Comparison of ENCODE assay signal across 36 cellular contexts in genomic region chr3:96069065-96069464, GRCh38.
"Had no signal": no experiment of that assay in that cellular context is flagged by ENCODE, and none has a peak within 500 bp of the region (broad histone marks: within the 10 kb centered on the region; RNA-seq: fewer than 3 reads in every experiment).

No MANE protein-coding gene starts in this region.

- H3K27ac ChIP-seq: adrenal gland, ascending aorta, cardiac muscle cell, VCaP had no signal

- H3K4me1 Mint-ChIP-seq: activated B cell treated with CpG ODN at 0.5 μM for 24 hours; activated CD4-positive, alpha-beta T cell treated with anti-CD3 and anti-CD28 coated beads, Interleukin-2, amount 10 ng/mL, durations not matched to agents 24 days and 14 days; activated naive CD8-positive, alpha-beta T cell treated with anti-CD3 and anti-CD28 coated beads for 36 hours; activated T-helper 17 cell treated with anti-CD3 and anti-CD28 coated beads, Interleukin-2, amount 50 U/mL, for 72 hours; brain; central memory CD8-positive, alpha-beta T cell had no signal

- H3K27ac Mint-ChIP-seq: activated B cell treated with CpG ODN at 0.5 μM for 24 hours; activated CD4-positive, alpha-beta memory T cell treated with anti-CD3 and anti-CD28 coated beads for 36 hours; activated CD4-positive, alpha-beta T cell treated with anti-CD3 and anti-CD28 coated beads, Interleukin-2, amount 10 ng/mL, durations not matched to agents 24 days and 14 days; activated CD8-positive, alpha-beta T cell treated with anti-CD3 and anti-CD28 coated beads for 36 hours; activated naive CD4-positive, alpha-beta T cell treated with anti-CD3 and anti-CD28 coated beads for 36 hours; activated naive CD4-positive, alpha-beta T cell treated with anti-CD3 and anti-CD28 coated beads, Interleukin-2, amount 50 U/mL, for 72 hours; activated naive CD8-positive, alpha-beta T cell treated with anti-CD3 and anti-CD28 coated beads for 36 hours; activated T-cell treated with anti-CD3 and anti-CD28 coated beads, Interleukin-2, amount 50 U/mL, for 72 hours; activated T-helper 1 cell treated with anti-CD3 and anti-CD28 coated beads, Interleukin-12 subunit alpha, Interleukin-12 subunit beta, Interleukin-2, Interleukin-4 antibody, amounts not matched to agents 30 ng/mL and 10 ng/mL and 1 ng/mL, durations not matched to agents 14 hours and 24 hours and 36 hours; activated T-helper 17 cell treated with anti-CD3 and anti-CD28 coated beads, Interleukin-2, amount 50 U/mL, for 72 hours; brain; T-helper 1 cell treated with Interleukin-12 subunit alpha and Interleukin-12 subunit beta and Interleukin-4 antibody, amounts not matched to agents 30 μg/mL and 1 μg/mL, for 36 hours; T-helper 2 cell treated with Interferon-gamma antibody and Interleukin-4, amounts not matched to agents 5 μg/mL and 100 μg/mL, for 36 hours had no signal

- H3K4me3 ChIP-seq: adrenal gland, ascending aorta, cardiac muscle cell had no signal

- H3K36me3 ChIP-seq: adrenal gland, ascending aorta, cardiac muscle cell had no signal

- DNase-seq: activated B cell treated with CpG ODN at 0.5 μM for 24 hours; activated CD4-positive, alpha-beta memory T cell treated with anti-CD3 and anti-CD28 coated beads for 36 hours; activated CD4-positive, alpha-beta T cell treated with anti-CD3 and anti-CD28 coated beads for 4 hours; activated CD4-positive, alpha-beta T cell treated with anti-CD3 and anti-CD28 coated beads, Interleukin-2, amount 10 ng/mL, durations not matched to agents 24 days and 14 days; activated CD4-positive, alpha-beta T cell treated with anti-CD3 and anti-CD28 coated beads, Interleukin-2, amount 50 U/mL, for 1 hour; activated CD4-positive, alpha-beta T cell treated with anti-CD3 and anti-CD28 coated beads, Interleukin-2, amount 50 U/mL, for 4 hours; activated CD4-positive, CD25-positive, alpha-beta regulatory T cell treated with anti-CD3 and anti-CD28 coated beads, Interleukin-2, amount 50 U/mL, for 72 hours; activated CD8-positive, alpha-beta memory T cell treated with anti-CD3 and anti-CD28 coated beads, Interleukin-2, amount 50 U/mL, for 4 hours; activated CD8-positive, alpha-beta T cell treated with anti-CD3 and anti-CD28 coated beads for 36 hours; activated effector memory CD4-positive, alpha-beta T cell treated with anti-CD3 and anti-CD28 coated beads, Interleukin-2, amount 50 U/mL, for 16 hours; activated gamma-delta T cell treated with Interleukin-2 at 50 U/mL for 16 hours; activated naive CD4-positive, alpha-beta T cell; activated naive CD4-positive, alpha-beta T cell treated with anti-CD3 and anti-CD28 coated beads for 36 hours; activated naive CD4-positive, alpha-beta T cell treated with anti-CD3 and anti-CD28 coated beads, Interleukin-2, amount 50 U/mL, for 16 hours; activated naive CD8-positive, alpha-beta T cell treated with anti-CD3 and anti-CD28 coated beads for 36 hours; activated T-cell treated with anti-CD3 and anti-CD28 coated beads for 4 hours; activated T-cell treated with anti-CD3 and anti-CD28 coated beads, Interleukin-2, amount 50 U/mL, for 1 hour; activated T-cell treated with anti-CD3 and anti-CD28 coated beads, Interleukin-2, amount 50 U/mL, for 4 hours; activated T-cell treated with anti-CD3 and anti-CD28 coated beads, Interleukin-2, amount 50 U/mL, for 72 hours; adrenal gland; amniotic stem cell; caudate nucleus; cerebellar nuclear complex; T-helper 1 cell; T-helper 2 cell; T-helper 9 cell had no signal

- H3K4me1 ChIP-seq: adrenal gland, ascending aorta had no signal

- H3K36me3 Mint-ChIP-seq: activated CD4-positive, alpha-beta memory T cell treated with anti-CD3 and anti-CD28 coated beads for 36 hours; activated naive CD8-positive, alpha-beta T cell treated with anti-CD3 and anti-CD28 coated beads for 36 hours; brain had no signal

- H3K27me3 ChIP-seq: adrenal gland, ascending aorta, cardiac muscle cell had no signal

- ATAC-seq: activated CD8-positive, alpha-beta T cell treated with anti-CD3 and anti-CD28 coated beads for 36 hours; activated naive CD4-positive, alpha-beta T cell treated with anti-CD3 and anti-CD28 coated beads, Interleukin-2, amount 50 U/mL, for 72 hours; activated T-cell treated with anti-CD3 and anti-CD28 coated beads, Interleukin-2, amount 50 U/mL, for 4 hours; activated T-cell treated with anti-CD3 and anti-CD28 coated beads, Interleukin-2, amount 50 U/mL, for 72 hours; activated T-helper 17 cell treated with anti-CD3 and anti-CD28 coated beads, Interleukin-2, amount 50 U/mL, for 72 hours had no signal

- H3K9me3 Mint-ChIP-seq: activated T-helper 17 cell treated with anti-CD3 and anti-CD28 coated beads, Interleukin-2, amount 50 U/mL, for 72 hours had no signal

- H3K4me3 Mint-ChIP-seq: activated B cell treated with CpG ODN at 0.5 μM for 24 hours; activated CD4-positive, alpha-beta memory T cell treated with anti-CD3 and anti-CD28 coated beads for 36 hours; activated CD4-positive, alpha-beta T cell treated with anti-CD3 and anti-CD28 coated beads, Interleukin-2, amount 10 ng/mL, durations not matched to agents 24 days and 14 days; activated CD8-positive, alpha-beta T cell treated with anti-CD3 and anti-CD28 coated beads for 36 hours; activated naive CD4-positive, alpha-beta T cell treated with anti-CD3 and anti-CD28 coated beads for 36 hours; activated naive CD8-positive, alpha-beta T cell treated with anti-CD3 and anti-CD28 coated beads for 36 hours; activated T-cell treated with anti-CD3 and anti-CD28 coated beads, Interleukin-2, amount 50 U/mL, for 4 hours; activated T-cell treated with anti-CD3 and anti-CD28 coated beads, Interleukin-2, amount 50 U/mL, for 72 hours; activated T-helper 1 cell treated with anti-CD3 and anti-CD28 coated beads, Interleukin-12 subunit alpha, Interleukin-12 subunit beta, Interleukin-2, Interleukin-4 antibody, amounts not matched to agents 30 ng/mL and 10 ng/mL and 1 ng/mL, durations not matched to agents 14 hours and 24 hours and 36 hours; activated T-helper 17 cell treated with anti-CD3 and anti-CD28 coated beads, Interleukin-2, amount 50 U/mL, for 72 hours; brain; central memory CD8-positive, alpha-beta T cell; T-helper 1 cell treated with Interleukin-12 subunit alpha and Interleukin-12 subunit beta and Interleukin-4 antibody, amounts not matched to agents 30 μg/mL and 1 μg/mL, for 36 hours; T-helper 2 cell treated with Interferon-gamma antibody and Interleukin-4, amounts not matched to agents 5 μg/mL and 100 μg/mL, for 36 hours had no signal

- H3K9me3 ChIP-seq: adrenal gland, ascending aorta had no signal
